ENCODE assay signal across 7 cellular contexts in the genomic region with DNA sequence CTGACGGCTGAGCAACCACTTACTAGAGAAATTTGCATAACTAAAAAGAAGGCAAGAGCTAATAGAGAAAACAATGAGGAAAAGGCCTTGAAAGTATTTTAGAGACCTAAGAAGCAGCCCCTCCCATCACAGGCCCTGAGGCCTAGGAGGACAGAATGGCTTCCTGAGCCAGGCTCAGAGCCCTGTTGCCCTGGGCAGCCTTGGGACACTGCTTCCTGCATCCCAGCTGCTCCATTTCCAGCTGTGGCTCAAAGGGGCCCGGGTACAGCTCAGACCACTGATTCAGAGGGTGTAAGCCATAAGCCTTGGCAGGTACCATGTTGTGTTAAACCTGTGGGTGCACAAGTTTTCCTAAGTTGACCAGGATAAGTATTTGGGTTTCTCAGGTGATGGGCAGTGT.
"Had no signal": no experiment of that assay in that cellular context is flagged by ENCODE, and none has a peak within 500 bp of the region (broad histone marks: within the 10 kb centered on the region; RNA-seq: fewer than 3 reads in every experiment).

No MANE protein-coding gene starts in this region.

- ATAC-seq: GM23338, HepG2 had no signal

- H3K27ac ChIP-seq: HL-60 had no signal

- DNase-seq: H9, HCEC 1CT, HFFc6, KG1 had no signal

- H3K4me2 ChIP-seq: GM23338 had no signal

- H3K4me3 ChIP-seq: GM23338 had no signal
